Comparison of ENCODE assay signal across 8 cellular contexts in genomic region chr2:27489498-27490397, GRCh38. TPM values are rescaled to one million over a fixed set of nuclear protein-coding genes. Genes with fewer than 3 reads are reported as not detected.
DNase-seq lines count a peak whose midpoint lies in the region; ATAC-seq and TF ChIP-seq lines count a peak whose summit lies in the region.

A gene with protein sequence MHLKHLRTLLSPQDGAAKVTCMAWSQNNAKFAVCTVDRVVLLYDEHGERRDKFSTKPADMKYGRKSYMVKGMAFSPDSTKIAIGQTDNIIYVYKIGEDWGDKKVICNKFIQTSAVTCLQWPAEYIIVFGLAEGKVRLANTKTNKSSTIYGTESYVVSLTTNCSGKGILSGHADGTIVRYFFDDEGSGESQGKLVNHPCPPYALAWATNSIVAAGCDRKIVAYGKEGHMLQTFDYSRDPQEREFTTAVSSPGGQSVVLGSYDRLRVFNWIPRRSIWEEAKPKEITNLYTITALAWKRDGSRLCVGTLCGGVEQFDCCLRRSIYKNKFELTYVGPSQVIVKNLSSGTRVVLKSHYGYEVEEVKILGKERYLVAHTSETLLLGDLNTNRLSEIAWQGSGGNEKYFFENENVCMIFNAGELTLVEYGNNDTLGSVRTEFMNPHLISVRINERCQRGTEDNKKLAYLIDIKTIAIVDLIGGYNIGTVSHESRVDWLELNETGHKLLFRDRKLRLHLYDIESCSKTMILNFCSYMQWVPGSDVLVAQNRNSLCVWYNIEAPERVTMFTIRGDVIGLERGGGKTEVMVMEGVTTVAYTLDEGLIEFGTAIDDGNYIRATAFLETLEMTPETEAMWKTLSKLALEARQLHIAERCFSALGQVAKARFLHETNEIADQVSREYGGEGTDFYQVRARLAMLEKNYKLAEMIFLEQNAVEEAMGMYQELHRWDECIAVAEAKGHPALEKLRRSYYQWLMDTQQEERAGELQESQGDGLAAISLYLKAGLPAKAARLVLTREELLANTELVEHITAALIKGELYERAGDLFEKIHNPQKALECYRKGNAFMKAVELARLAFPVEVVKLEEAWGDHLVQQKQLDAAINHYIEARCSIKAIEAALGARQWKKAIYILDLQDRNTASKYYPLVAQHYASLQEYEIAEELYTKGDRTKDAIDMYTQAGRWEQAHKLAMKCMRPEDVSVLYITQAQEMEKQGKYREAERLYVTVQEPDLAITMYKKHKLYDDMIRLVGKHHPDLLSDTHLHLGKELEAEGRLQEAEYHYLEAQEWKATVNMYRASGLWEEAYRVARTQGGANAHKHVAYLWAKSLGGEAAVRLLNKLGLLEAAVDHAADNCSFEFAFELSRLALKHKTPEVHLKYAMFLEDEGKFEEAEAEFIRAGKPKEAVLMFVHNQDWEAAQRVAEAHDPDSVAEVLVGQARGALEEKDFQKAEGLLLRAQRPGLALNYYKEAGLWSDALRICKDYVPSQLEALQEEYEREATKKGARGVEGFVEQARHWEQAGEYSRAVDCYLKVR (N-terminal part only) (minus strand): TSS chr2:27489743. CDS start chr2:27489653, 90 bp downstream.

- ATAC-seq in GM19023 (IDR thresholded peaks at IDR 0.05; ENCODE audit: unreplicated experiment) (peak; percentile 93), HG03196 (IDR thresholded peaks at IDR 0.05; ENCODE audit: unreplicated experiment) (peak; percentile 96)

- H3K4me3 ChIP-seq in smooth muscle cell, result peak within 1 kb of the TSS; percentile 62

- H3K4me2 ChIP-seq in smooth muscle cell, result peak within 1 kb of the TSS; percentile 89

- H3K27ac ChIP-seq in caudate nucleus (ENCODE audit: low read depth, low read length), result peak within 1 kb of the TSS; percentile 93
- peak within 1 kb of the TSS; percentile 74 for H3K27ac ChIP-seq in smooth muscle cell (ENCODE audit: low read depth)

- WGBS in smooth muscle cell (ENCODE audit: low lambda C conversion rate), result 9% methylated on average over 43 of the region's 43 CpGs

- H3K27me3 ChIP-seq in smooth muscle cell (ENCODE audit: low read depth), result no peaks in the 10 kb centered on the region

- peak within 1 kb of the TSS; percentile 79 for H3K9ac ChIP-seq in smooth muscle cell (ENCODE audit: low read depth)

- H3K9me3 ChIP-seq in smooth muscle cell (replicated peaks; ENCODE audit: low read depth), result no peaks in the 10 kb centered on the region

- no peaks in the 10 kb centered on the region for H3F3A ChIP-seq in smooth muscle cell (ENCODE audit: low read depth)

- peaks cover 11 to 25% (median 21%) of the 10 kb centered on the region in 3 donors for H3K27me3 Mint-ChIP-seq in immature natural killer cell (ENCODE audit: low read depth in 3 of 3)

- H3K36me3 ChIP-seq in smooth muscle cell (ENCODE audit: low read depth), result no peaks in the 10 kb centered on the region

- peak within 1 kb of the TSS; percentile 94 to 99 (median 98) for H3K27ac Mint-ChIP-seq in immature natural killer cell

- H3K4me1 ChIP-seq in smooth muscle cell (ENCODE audit: low read depth), result no peaks in the 10 kb centered on the region

- peak within 1 kb of the TSS; percentile 85 to 94 (median 92) for H3K4me3 Mint-ChIP-seq in immature natural killer cell

- DNase-seq in AG08395 (ENCODE audit: low spot score), result peak; percentile 99
- peak; percentile 100 for DNase-seq in NCI-H345 (lab: John Stamatoyannopoulos, UW)
- DNase-seq in activated CD4-positive, CD25-positive, alpha-beta regulatory T cell (lab: John Stamatoyannopoulos, UW), result peak; percentile 91 to 97 (median 96)
- DNase-seq in caudate nucleus (lab: John Stamatoyannopoulos, UW), result peak; percentile 60 to 99 (median 96)
- peak; percentile 98 to 99 (median 99) for DNase-seq in immature natural killer cell
- peak; percentile 80 for DNase-seq in smooth muscle cell (lab: John Stamatoyannopoulos, UW; ENCODE audit: unreplicated experiment)

- no peaks in the 10 kb centered on the region for H4K20me1 ChIP-seq in smooth muscle cell (ENCODE audit: low read depth)

- no peak for TF ChIP-seq CTCF in smooth muscle cell (IDR thresholded peaks at IDR 0.05; ENCODE audit: borderline replicate concordance, insufficient read depth, poor library complexity, severe bottlenecking)

- H3K4me1 Mint-ChIP-seq in immature natural killer cell, result peaks cover 20 to 26% of the 10 kb centered on the region in 2 donors

- H3K79me2 ChIP-seq in smooth muscle cell (ENCODE audit: low read depth), result no peaks in the 10 kb centered on the region

- peaks cover 0 to 2% (median 0%) of the 10 kb centered on the region in 6 donors for H3K9me3 Mint-ChIP-seq in immature natural killer cell

- peaks cover 0 to 9% (median 0%) of the 10 kb centered on the region in 3 donors for H3K36me3 Mint-ChIP-seq in immature natural killer cell

- peak within 1 kb of the TSS; percentile 87 for H2AFZ ChIP-seq in smooth muscle cell (ENCODE audit: low read depth)

RNA-seq across cellular contexts. Expression of the gene that starts here (rescaled TPM):
- polyA plus RNA-seq in immature natural killer cell (1 to 10 TPM in 2 of 3 donors, under 1 TPM in 1; 0.76 to 8.4 (median 3.1) TPM), smooth muscle cell (12.5 and 22.2 TPM in 2 replicates)
- 17.4 and 26.3 TPM in 2 replicates for total RNA-seq in smooth muscle cell

Comparison
In these comparisons a context has a peak if more than half of its experiments do, and no peak if none do; other contexts are left out.
1. Peak in every context shown above with its lines: DNase-seq, ATAC-seq, H3K4me3 ChIP-seq and H3K27ac ChIP-seq.